Comparison of ENCODE assay signal across 8 cellular contexts in genomic region chr12:52879394-52880351, GRCh38. TPM values are rescaled to one million over a fixed set of nuclear protein-coding genes. Genes with fewer than 3 reads are reported as not detected.
DNase-seq lines count a peak whose midpoint lies in the region; ATAC-seq, FAIRE-seq and TF ChIP-seq lines count a peak whose summit lies in the region.

No MANE protein-coding gene starts in this region.

- TF ChIP-seq EP300 in GM12878 (IDR thresholded peaks at IDR 0.05; ENCODE audit: borderline replicate concordance in 1 of 2, control insufficient read depth in 1 of 2, low read depth in 2 of 2, low read length in 2 of 2), result no peak

- TF ChIP-seq POLR2A in GM12878 (IDR thresholded peaks at IDR 0.05; ENCODE audit: low read depth, low read length), result no peak
- no peak for TF ChIP-seq POLR2A in gastrocnemius medialis (IDR thresholded peaks at IDR 0.05)

- BruUV-seq in GM12878 (replicated peaks; lab: Mats Ljungman, UMichigan), result no TSS peak

- H4K20me1 ChIP-seq in BLaER1 treated with 17β-estradiol and CSF1 and Interleukin-3, amounts not matched to agents 10 nM and 100 nM, result no peaks in the 10 kb centered on the region
- H4K20me1 ChIP-seq in GM12878 (ENCODE audit: control insufficient read depth, insufficient read depth), result no peaks in the 10 kb centered on the region

- no peaks in the 10 kb centered on the region for H3K36me3 ChIP-seq in BLaER1 treated with 17β-estradiol and CSF1 and Interleukin-3, amounts not matched to agents 10 nM and 100 nM
- H3K36me3 ChIP-seq in HAP-1 (replicated peaks) (no peaks in the 10 kb centered on the region), GM12878 (ENCODE audit: control insufficient read depth in 2 of 2, insufficient read depth in 2 of 2, low read length in 1 of 2) (no peaks in the 10 kb centered on the region), gastrocnemius medialis (no peaks in the 10 kb centered on the region)

- peak overlapping the region; percentile 41; the same call in 1 of the 2 replicates for H2AFZ ChIP-seq in GM12878 (ENCODE audit: control insufficient read depth, low read depth, low read length)

- H3K27ac ChIP-seq in BLaER1 treated with 17β-estradiol and CSF1 and Interleukin-3, amounts not matched to agents 10 nM and 100 nM, result 0 out of 22 replicates have a peak overlapping the region, but pooled peaks of 1 of the 11 experiments have one; percentile 11
- H3K27ac ChIP-seq in GM12878 (ENCODE audit: control insufficient read depth, insufficient read depth) (no peak overlapping the region), gastrocnemius medialis (no peak overlapping the region)

- no peaks in the 10 kb centered on the region for H3K79me2 ChIP-seq in GM12878 (ENCODE audit: control insufficient read depth, insufficient read depth, low read length)

- CTCF ChIA-PET in GM12878 (lab: Yijun Ruan, JAX), result interaction anchor here (0.6 to 14.7 kb wide), 33 partner anchors 9 to 859 kb away, joined by 3 to 418 read pairs (median 4); no protein-coding TSS in a partner anchor

- peaks cover 10 to 49% (median 40%) of the 10 kb centered on the region in 10 experiments for H3K4me1 ChIP-seq in BLaER1 treated with 17β-estradiol and CSF1 and Interleukin-3, amounts not matched to agents 10 nM and 100 nM
- peaks cover 8% of the 10 kb centered on the region for H3K4me1 ChIP-seq in HAP-1
- H3K4me1 ChIP-seq in GM12878 (ENCODE audit: control insufficient read depth, insufficient read depth, low read length), result no peaks in the 10 kb centered on the region
- peaks cover 2 to 8% of the 10 kb centered on the region in 2 donors for H3K4me1 ChIP-seq in gastrocnemius medialis

- in situ Hi-C loops in HAP-1 (cut with MboI; ENCODE audit: low sequenced_read_pairs), result loop anchor here (5.0 to 10.0 kb wide), 2 partner anchors 515 to 727 kb away; partner anchors contain the start of gene KRT85
- in situ Hi-C loops in GM12878 (cut with MboI), result loop anchor here (5.0 kb wide), 1 partner anchor 497 kb away; no protein-coding TSS in a partner anchor
- in situ Hi-C loops in gastrocnemius medialis (cut with MboI; ENCODE audit: low sequenced_read_pairs in 4 of 4), result loop anchor here (5.0 to 25.0 kb wide), 10 partner anchors 103 to 725 kb away; partner anchors contain the start of genes KRT85 (in 1 of the 4) and SOAT2 (in 1 of the 4)

- FAIRE-seq in GM12878 (lab: Jason Lieb, UNC), result peak; percentile 92

- peak overlapping the region in 7 of 10 experiments; percentile 15 to 53 (median 43); a peak in 11 of 20 replicates for H3K4me3 ChIP-seq in BLaER1 treated with 17β-estradiol and CSF1 and Interleukin-3, amounts not matched to agents 10 nM and 100 nM
- no peak overlapping the region for H3K4me3 ChIP-seq in HAP-1
- H3K4me3 ChIP-seq in GM12878, result no peak overlapping the region
- H3K4me3 ChIP-seq in gastrocnemius medialis, result peak overlapping the region in 2 of 4 donors; percentile 21 to 35

- intact Hi-C loops in GM12878 (cut with micrococcal nuclease; ENCODE audit: unreplicated experiment) (loop anchor here (1.0 to 5.0 kb wide), 3 partner anchors 296 to 722 kb away; no protein-coding TSS in a partner anchor), gastrocnemius medialis (cut with DNase I; ENCODE audit: low total_unique reads) (loop anchor here (2.0 to 5.0 kb wide), 3 partner anchors 297 to 723 kb away; no protein-coding TSS in a partner anchor)

- POLR2A ChIA-PET in GM12878 (lab: Charles Lee), result no interaction called here

- SMC1A ChIA-PET in GM12878 (lab: Charles Lee; ENCODE audit: uncharacterized antibody, unreplicated experiment), result interaction anchor here (0.9 to 1.5 kb wide), 7 partner anchors 51 to 507 kb away, joined by 3 read pairs; no protein-coding TSS in a partner anchor

- H3K4me2 ChIP-seq in BLaER1 treated with 17β-estradiol and CSF1 and Interleukin-3, amounts not matched to agents 10 nM and 100 nM, result peak overlapping the region; percentile 64 to 89 (median 71)
- peak overlapping the region; percentile 45; the same call in 1 of the 2 replicates for H3K4me2 ChIP-seq in GM12878 (ENCODE audit: control insufficient read depth, insufficient read depth)

- DNase-seq in HAP-1 (ENCODE audit: low spot score in 2 of 2), result peak; percentile 87 to 93
- DNase-seq in NCI-H2107 (lab: John Stamatoyannopoulos, UW), result peak; percentile 89
- DNase-seq in UCSD-AML1 (lab: John Stamatoyannopoulos, UW; ENCODE audit: unreplicated experiment), result peak; percentile 77
- DNase-seq in GM12878 (ENCODE audit: low read depth, low spot score), result no peak
- peak in 47 of 51 donors; percentile 6 to 85 (median 51) for DNase-seq in hypothalamus (lab: John Stamatoyannopoulos, UW)
- DNase-seq in gastrocnemius medialis, result peak; percentile 47 to 53

- RAD21 ChIA-PET in GM12878 (lab: Charles Lee; ENCODE audit: unreplicated experiment), result interaction anchor here (0.7 to 1.6 kb wide), 10 partner anchors 8 to 723 kb away, joined by 3 to 5 read pairs (median 3); no protein-coding TSS in a partner anchor

- peak; percentile 67 for TF ChIP-seq RAD21 in GM12878 (IDR thresholded peaks at IDR 0.05; ENCODE audit: insufficient read depth, low read depth, low read length)

- TF ChIP-seq CTCF in GM12878 (IDR thresholded peaks at IDR 0.05 in 2 of 3, conservative IDR thresholded peaks at IDR 0.05 in 1 of 3; ENCODE audit: control insufficient read depth in 2 of 3, extremely low read depth in 1 of 3, insufficient read depth in 1 of 3, low read depth in 3 of 3, low read length in 3 of 3) (peak; percentile 73 to 89 (median 84)), gastrocnemius medialis (IDR thresholded peaks at IDR 0.05 in 4 of 5, conservative IDR thresholded peaks at IDR 0.05 in 1 of 5) (peak; percentile 63 to 73 (median 65))

- peak overlapping the region in 8 of 11 experiments; percentile 19 to 53 (median 34); a peak in 9 of 22 replicates for H3K9ac ChIP-seq in BLaER1 treated with 17β-estradiol and CSF1 and Interleukin-3, amounts not matched to agents 10 nM and 100 nM
- H3K9ac ChIP-seq in GM12878 (ENCODE audit: control insufficient read depth, insufficient read depth, low read length), result no peak overlapping the region

- H3K27me3 ChIP-seq in BLaER1 treated with 17β-estradiol and CSF1 and Interleukin-3, amounts not matched to agents 10 nM and 100 nM, result no peaks in the 10 kb centered on the region
- H3K27me3 ChIP-seq in HAP-1 (ENCODE audit: low read depth) (no peaks in the 10 kb centered on the region), GM12878 (replicated peaks in 1 of 2; ENCODE audit: control insufficient read depth in 2 of 2, insufficient read depth in 2 of 2, low read length in 1 of 2) (no peaks in the 10 kb centered on the region; a peak in 2 of 4 replicates), gastrocnemius medialis (peaks cover 0 to 4% (median 3%) of the 10 kb centered on the region in 3 donors)

- 2% methylated on average over 37 of the region's 38 CpGs for WGBS in GM12878 (ENCODE audit: insufficient coverage, insufficient replicate concordance, low lambda C conversion rate, missing lambda C conversion rate)

- H3K9me3 ChIP-seq in BLaER1 treated with 17β-estradiol and CSF1 and Interleukin-3, amounts not matched to agents 10 nM and 100 nM (replicated peaks in 1 of 11), result no peaks in the 10 kb centered on the region
- H3K9me3 ChIP-seq in HAP-1 (no peaks in the 10 kb centered on the region), GM12878 (replicated peaks; ENCODE audit: control insufficient read depth, insufficient read depth, low read length) (no peaks in the 10 kb centered on the region), gastrocnemius medialis (no peaks in the 10 kb centered on the region)

- ATAC-seq in GM12878 (peak; percentile 98), gastrocnemius medialis (peak; percentile 83 to 89), HG03097 (IDR thresholded peaks at IDR 0.05; ENCODE audit: low FRiP score, unreplicated experiment) (no peak)

RNA-seq across cellular contexts. Expression of gene KRT8, which starts 25.2 kb away (rescaled TPM):
- not detected in 2 replicates for total RNA-seq in GM12878 (2013; cell fraction: nucleolus; rRNA removed)
- 0.11 and 0.16 TPM in 2 replicates for total RNA-seq in GM12878 (2014; rRNA removed)
- 0.09 and 0.22 TPM in 2 replicates for total RNA-seq in GM12878 (2014; rRNA removed; fragmentation: Illumina TruSeq; extraction: Trizol)
- total RNA-seq in GM12878 (2021), result 5.6 and 5.7 TPM in 2 replicates
- polyA plus RNA-seq in GM12878 (2011; ENCODE audit: low read depth), result 0.85 TPM
- 0.10 and 0.41 TPM in 2 replicates for polyA plus RNA-seq in GM12878 (2011; rRNA removed)
- 0.10 and 0.20 TPM in 2 replicates for polyA plus RNA-seq in GM12878 (2011; cell fraction: cytosol; rRNA removed)
- 0.25 and 0.42 TPM in 2 replicates for polyA plus RNA-seq in GM12878 (2011; cell fraction: nucleus; rRNA removed)
- polyA plus RNA-seq in GM12878 (2012), result 0.58 and 1.5 TPM in 2 replicates
- polyA plus RNA-seq in GM12878 (2014; fragmentation: Illumina TruSeq; extraction: Trizol), result 0.37 and 0.81 TPM in 2 replicates
- under 1 TPM in 1 of 2 experiments, not detected in 1; 0.15 TPM for polyA plus RNA-seq in GM12878 (2014; fragmentation: Nextera tagmentation; extraction: Ambion mirVana)
- 0.57 and 0.67 TPM in 2 replicates for polyA plus RNA-seq in GM12878 (2014; rRNA removed)
- under 1 TPM; 0.35 to 0.99 TPM for polyA plus RNA-seq in GM12878 (2016; fragmentation: Nextera tagmentation; extraction: Ambion mirVana)
- polyA minus RNA-seq in GM12878 (2011; rRNA and poly(A)+ RNA removed), result 0.15 and 0.88 TPM in 2 replicates
- polyA minus RNA-seq in GM12878 (2011; cell fraction: cytosol; rRNA and poly(A)+ RNA removed), result 23.7 and 27.7 TPM in 2 replicates
- 1.8 and 8.8 TPM in 2 replicates for polyA minus RNA-seq in GM12878 (2011; cell fraction: nucleus; rRNA and poly(A)+ RNA removed)
- 1 to 10 TPM in 3 of 4 donors, not detected in 1; 1.4 to 7.0 (median 3.1) TPM for total RNA-seq in gastrocnemius medialis

RNA-seq across cellular contexts. Expression of gene KRT78, which starts 30.9 kb away (rescaled TPM):
- total RNA-seq in GM12878 (2013; cell fraction: nucleolus; rRNA removed), result not detected in 2 replicates
- not detected in 2 replicates for total RNA-seq in GM12878 (2014; rRNA removed)
- not detected in 2 replicates for total RNA-seq in GM12878 (2014; rRNA removed; fragmentation: Illumina TruSeq; extraction: Trizol)
- total RNA-seq in GM12878 (2021), result not detected in 2 replicates
- not detected for polyA plus RNA-seq in GM12878 (2011; ENCODE audit: low read depth)
- 0.07 and 0.16 TPM in 2 replicates for polyA plus RNA-seq in GM12878 (2011; rRNA removed)
- polyA plus RNA-seq in GM12878 (2011; cell fraction: cytosol; rRNA removed), result 0.03 and 0.22 TPM in 2 replicates
- polyA plus RNA-seq in GM12878 (2011; cell fraction: nucleus; rRNA removed), result 0.07 TPM in 1 of 2 replicates, not detected in the other
- polyA plus RNA-seq in GM12878 (2012), result not detected in 2 replicates
- not detected in 2 replicates for polyA plus RNA-seq in GM12878 (2014; fragmentation: Illumina TruSeq; extraction: Trizol)
- polyA plus RNA-seq in GM12878 (2014; fragmentation: Nextera tagmentation; extraction: Ambion mirVana), result not detected
- 0.51 TPM in 1 of 2 replicates, not detected in the other for polyA plus RNA-seq in GM12878 (2014; rRNA removed)
- polyA plus RNA-seq in GM12878 (2016; fragmentation: Nextera tagmentation; extraction: Ambion mirVana), result not detected
- polyA minus RNA-seq in GM12878 (2011; rRNA and poly(A)+ RNA removed), result 0.52 TPM in 1 of 2 replicates, not detected in the other
- polyA minus RNA-seq in GM12878 (2011; cell fraction: cytosol; rRNA and poly(A)+ RNA removed), result not detected in 2 replicates
- polyA minus RNA-seq in GM12878 (2011; cell fraction: nucleus; rRNA and poly(A)+ RNA removed), result not detected in 2 replicates
- total RNA-seq in gastrocnemius medialis, result not detected

RNA-seq across cellular contexts. Expression of gene KRT79, which starts 45.6 kb away (rescaled TPM):
- not detected in 2 replicates for total RNA-seq in GM12878 (2013; cell fraction: nucleolus; rRNA removed)
- total RNA-seq in GM12878 (2014; rRNA removed) (not detected in 2 replicates), GM12878 (2014; rRNA removed; fragmentation: Illumina TruSeq; extraction: Trizol) (not detected in 2 replicates), GM12878 (2021) (not detected in 2 replicates), gastrocnemius medialis (not detected)
- polyA plus RNA-seq in GM12878 (2011; ENCODE audit: low read depth), result not detected
- polyA plus RNA-seq in GM12878 (2011; rRNA removed) (0.06 and 0.07 TPM in 2 replicates), GM12878 (2014; fragmentation: Illumina TruSeq; extraction: Trizol) (0.03 TPM in 1 of 2 replicates, not detected in the other), GM12878 (2014; fragmentation: Nextera tagmentation; extraction: Ambion mirVana) (not detected), GM12878 (2014; rRNA removed) (0.09 TPM in 1 of 2 replicates, not detected in the other), GM12878 (2016; fragmentation: Nextera tagmentation; extraction: Ambion mirVana) (not detected)
- 0.04 and 0.12 TPM in 2 replicates for polyA plus RNA-seq in GM12878 (2011; cell fraction: cytosol; rRNA removed)
- 0.70 and 0.97 TPM in 2 replicates for polyA plus RNA-seq in GM12878 (2011; cell fraction: nucleus; rRNA removed)
- polyA plus RNA-seq in GM12878 (2012), result not detected in 2 replicates
- polyA minus RNA-seq in GM12878 (2011; rRNA and poly(A)+ RNA removed), result 0.10 TPM in 1 of 2 replicates, not detected in the other
- polyA minus RNA-seq in GM12878 (2011; cell fraction: cytosol; rRNA and poly(A)+ RNA removed), result not detected in 2 replicates
- polyA minus RNA-seq in GM12878 (2011; cell fraction: nucleus; rRNA and poly(A)+ RNA removed), result not detected in 2 replicates

Comparison
In these comparisons a context has a peak if more than half of its experiments do, and no peak if none do; other contexts are left out.
1. H3K4me3 ChIP-seq: peak in BLaER1 treated with 17β-estradiol and CSF1 and Interleukin-3, amounts not matched to agents 10 nM and 100 nM (7 of 10); none in HAP-1 (single experiment) and GM12878 (single experiment).